Comparison of ENCODE assay signal across 8 cellular contexts in genomic region chr3:72310028-72310987, GRCh38.
DNase-seq lines count a peak whose midpoint lies in the region; ATAC-seq and TF ChIP-seq lines count a peak whose summit lies in the region.

No MANE protein-coding gene starts in this region.

- no peaks in the 10 kb centered on the region for H3K36me3 Mint-ChIP-seq in memory B cell

- H3K9me3 ChIP-seq in testis: no peaks in the 10 kb centered on the region

- peaks cover 9% of the 10 kb centered on the region for H3K4me1 ChIP-seq in testis

- H3K9me3 Mint-ChIP-seq in memory B cell: no peaks in the 10 kb centered on the region

- H3K4me3 ChIP-seq in testis: no peak overlapping the region

- H3K4me1 Mint-ChIP-seq in memory B cell: peaks cover 24% of the 10 kb centered on the region

- peak; percentile 91 for ATAC-seq in HG03135 (IDR thresholded peaks at IDR 0.05; ENCODE audit: unreplicated experiment)
- peak; percentile 91 for ATAC-seq in memory B cell (ENCODE audit: low read depth)

- intact Hi-C loops in testis (cut with DNase I; ENCODE audit: low total_unique reads): no loop called here

- no peaks in the 10 kb centered on the region for H3K27me3 ChIP-seq in testis

- no peak for TF ChIP-seq CTCF in testis (IDR thresholded peaks at IDR 0.05)

- 53 to 62% methylated on average over 19 of the region's 19 CpGs for WGBS in testis, 2 donors

- peak overlapping the region; percentile 60 for H3K27ac Mint-ChIP-seq in memory B cell

- DNase-seq in DMS153 treated with DMSO at 0.1 percent for 48 hours (lab: John Stamatoyannopoulos, UW; ENCODE audit: unreplicated experiment) (peak; percentile 68), GM19238 (ENCODE audit: insufficient read length, low spot score) (peak; percentile 80), NCI-H748 (lab: John Stamatoyannopoulos, UW; ENCODE audit: unreplicated experiment) (peak; percentile 53), astrocyte of the hippocampus (ENCODE audit: low read depth, low spot score) (peak; percentile 29), memory B cell (ENCODE audit: low spot score in 2 of 2) (peak; percentile 51 to 62), occipital lobe (lab: John Stamatoyannopoulos, UW) (no peak), testis (no peak)

- no peak for TF ChIP-seq POLR2A in testis (IDR thresholded peaks at IDR 0.05)

- no peaks in the 10 kb centered on the region for H3K36me3 ChIP-seq in testis (ENCODE audit: low read depth, missing control alignments)

- no peaks in the 10 kb centered on the region for H3K27me3 Mint-ChIP-seq in memory B cell

- peak overlapping the region in 1 of 2 donors; percentile 19 for H3K27ac ChIP-seq in testis

- H3K4me3 Mint-ChIP-seq in memory B cell: peak overlapping the region; percentile 74

Comparison
In these comparisons a context has a peak if more than half of its experiments do, and no peak if none do; other contexts are left out.
1. DNase-seq: peak in DMS153 treated with DMSO at 0.1 percent for 48 hours (single experiment), GM19238 (single experiment), NCI-H748 (single experiment), astrocyte of the hippocampus (single experiment) and memory B cell (2 of 2); none in occipital lobe (single experiment) and testis (single experiment).